In the genomic region with DNA sequence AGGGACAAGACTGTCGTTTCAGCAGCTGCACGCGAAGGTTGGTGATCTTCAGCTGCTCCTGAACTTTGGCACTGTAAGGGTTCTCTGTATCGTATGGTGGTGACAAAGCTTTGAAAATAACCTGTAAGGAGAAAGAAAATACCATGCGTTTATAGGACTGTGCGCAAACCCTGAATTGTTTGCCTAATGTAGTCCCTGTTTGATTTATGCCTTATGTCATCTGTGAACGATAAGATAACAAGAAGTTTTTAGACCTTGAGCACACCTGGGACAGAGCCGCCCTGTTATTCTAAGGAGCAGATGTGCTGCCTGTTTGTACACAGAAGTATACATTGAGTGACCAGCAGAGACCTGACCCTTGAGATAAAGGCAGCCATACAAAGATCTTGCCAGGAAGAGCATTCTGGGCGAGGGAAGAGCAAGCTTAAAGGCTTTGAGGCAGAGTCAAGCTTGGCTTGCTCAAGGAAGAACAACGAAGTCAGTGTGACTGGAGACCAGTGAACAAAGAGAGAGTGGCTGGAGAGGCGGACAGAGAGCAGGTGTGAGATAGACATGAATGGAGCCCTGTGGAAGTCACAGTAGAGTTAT, we compare ENCODE assay signal across 1 cellular context.
TF ChIP-seq lines count a peak whose summit lies in the region.

No MANE protein-coding gene starts in this region.

TF ChIP-seq in HepG2, 621 proteins besides CTCF, POLR2A, EP300 and RAD21 (continued from another document and continues in another):
- TF ChIP-seq HNF4G (IDR thresholded peaks at IDR 0.05; ENCODE audit: borderline replicate concordance, low read depth, low read length) (peak; percentile 44; the same call in 1 of the 2 replicates), HNF4G (CRISPR knock-in tag; IDR thresholded peaks at IDR 0.05; ENCODE audit: borderline replicate concordance, low read depth) (no peak), ZNF354B (CRISPR knock-in tag; IDR thresholded peaks at IDR 0.05) (no peak), ZBTB7A (CRISPR knock-in tag; IDR thresholded peaks at IDR 0.05) (no peak), FOXA1 (IDR thresholded peaks at IDR 0.05) (no peak), FOXA1 (CRISPR knock-in tag; IDR thresholded peaks at IDR 0.05) (peak; percentile 83), REPIN1 (CRISPR knock-in tag; IDR thresholded peaks at IDR 0.05; ENCODE audit: borderline replicate concordance, low read depth) (peak; percentile 62; the same call in 1 of the 2 replicates), ZNF550 (CRISPR knock-in tag; IDR thresholded peaks at IDR 0.05; ENCODE audit: borderline replicate concordance) (no peak), KLF16 (CRISPR knock-in tag; IDR thresholded peaks at IDR 0.05) (peak in 1 of 2 experiments; percentile 49; a peak in 1 of 4 replicates), ZBTB46 (CRISPR knock-in tag; IDR thresholded peaks at IDR 0.05; ENCODE audit: borderline replicate concordance) (no peak; the same call in 1 of the 2 replicates), ZBTB20 (CRISPR knock-in tag; IDR thresholded peaks at IDR 0.05; ENCODE audit: borderline replicate concordance, low read depth) (peak; percentile 53), RXRA (CRISPR knock-in tag; IDR thresholded peaks at IDR 0.05) (peak; percentile 54; the same call in 1 of the 2 replicates), SOX13 (IDR thresholded peaks at IDR 0.05) (peak; percentile 21; the same call in 1 of the 2 replicates), SOX13 (CRISPR knock-in tag; conservative IDR thresholded peaks at IDR 0.05 in 1 of 2, IDR thresholded peaks at IDR 0.05 in 1 of 2) (peak in 1 of 2 experiments; percentile 83; a peak in 2 of 4 replicates), ZSCAN30 (CRISPR knock-in tag; IDR thresholded peaks at IDR 0.05) (no peak), CREM (IDR thresholded peaks at IDR 0.05) (peak; percentile 74; the same call in 1 of the 2 replicates), CREM (CRISPR knock-in tag; IDR thresholded peaks at IDR 0.05) (no peak), ZBTB7B (CRISPR knock-in tag; IDR thresholded peaks at IDR 0.05) (peak; percentile 28; the same call in 1 of the 2 replicates), ZNF652 (CRISPR knock-in tag; IDR thresholded peaks at IDR 0.05; ENCODE audit: borderline replicate concordance, low read depth) (peak; percentile 16; the same call in 1 of the 2 replicates), RFX1 (IDR thresholded peaks at IDR 0.05) (no peak), FOXO1 (CRISPR knock-in tag; IDR thresholded peaks at IDR 0.05) (peak; percentile 54), MIXL1 (CRISPR knock-in tag; IDR thresholded peaks at IDR 0.05) (peak; percentile 59; the same call in 1 of the 2 replicates), FOXK2 (IDR thresholded peaks at IDR 0.05) (no peak), GATA4 (IDR thresholded peaks at IDR 0.05; ENCODE audit: borderline replicate concordance, low read depth) (peak; percentile 95), ZC3H4 (CRISPR knock-in tag; IDR thresholded peaks at IDR 0.05; ENCODE audit: borderline replicate concordance) (no peak), ZNF564 (CRISPR knock-in tag; IDR thresholded peaks at IDR 0.05) (no peak), YEATS4 (CRISPR knock-in tag; IDR thresholded peaks at IDR 0.05; ENCODE audit: borderline replicate concordance) (peak; percentile 21; the same call in 1 of the 2 replicates), PHF21A (CRISPR knock-in tag; IDR thresholded peaks at IDR 0.05) (peak; percentile 51), ZNF510 (CRISPR knock-in tag; IDR thresholded peaks at IDR 0.05; ENCODE audit: low read depth) (no peak), ELF3 (CRISPR knock-in tag; IDR thresholded peaks at IDR 0.05) (no peak), JDP2 (CRISPR knock-in tag; IDR thresholded peaks at IDR 0.05; ENCODE audit: borderline replicate concordance) (no peak), DPF2 (CRISPR knock-in tag; IDR thresholded peaks at IDR 0.05; ENCODE audit: borderline replicate concordance, low read depth) (peak; percentile 62), ZNF331 (CRISPR knock-in tag; IDR thresholded peaks at IDR 0.05) (peak; percentile 68), RXRB (CRISPR knock-in tag; IDR thresholded peaks at IDR 0.05; ENCODE audit: borderline replicate concordance) (peak; percentile 44), ZNF329 (CRISPR knock-in tag; IDR thresholded peaks at IDR 0.05; ENCODE audit: low read depth) (peak; percentile 72; the same call in 1 of the 2 replicates), ZFAT (CRISPR knock-in tag; conservative IDR thresholded peaks at IDR 0.05) (no peak), NFYB (CRISPR knock-in tag; IDR thresholded peaks at IDR 0.05) (0 out of 2 replicates have a peak, but pooled peaks have one; percentile 6), RARA (CRISPR knock-in tag; IDR thresholded peaks at IDR 0.05) (peak; percentile 10; the same call in 1 of the 2 replicates)
- TF ChIP-seq, protein P1, sequence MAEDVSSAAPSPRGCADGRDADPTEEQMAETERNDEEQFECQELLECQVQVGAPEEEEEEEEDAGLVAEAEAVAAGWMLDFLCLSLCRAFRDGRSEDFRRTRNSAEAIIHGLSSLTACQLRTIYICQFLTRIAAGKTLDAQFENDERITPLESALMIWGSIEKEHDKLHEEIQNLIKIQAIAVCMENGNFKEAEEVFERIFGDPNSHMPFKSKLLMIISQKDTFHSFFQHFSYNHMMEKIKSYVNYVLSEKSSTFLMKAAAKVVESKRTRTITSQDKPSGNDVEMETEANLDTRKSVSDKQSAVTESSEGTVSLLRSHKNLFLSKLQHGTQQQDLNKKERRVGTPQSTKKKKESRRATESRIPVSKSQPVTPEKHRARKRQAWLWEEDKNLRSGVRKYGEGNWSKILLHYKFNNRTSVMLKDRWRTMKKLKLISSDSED (CRISPR knock-in tag; IDR thresholded peaks at IDR 0.05), result no peak
- TF ChIP-seq, protein P2, sequence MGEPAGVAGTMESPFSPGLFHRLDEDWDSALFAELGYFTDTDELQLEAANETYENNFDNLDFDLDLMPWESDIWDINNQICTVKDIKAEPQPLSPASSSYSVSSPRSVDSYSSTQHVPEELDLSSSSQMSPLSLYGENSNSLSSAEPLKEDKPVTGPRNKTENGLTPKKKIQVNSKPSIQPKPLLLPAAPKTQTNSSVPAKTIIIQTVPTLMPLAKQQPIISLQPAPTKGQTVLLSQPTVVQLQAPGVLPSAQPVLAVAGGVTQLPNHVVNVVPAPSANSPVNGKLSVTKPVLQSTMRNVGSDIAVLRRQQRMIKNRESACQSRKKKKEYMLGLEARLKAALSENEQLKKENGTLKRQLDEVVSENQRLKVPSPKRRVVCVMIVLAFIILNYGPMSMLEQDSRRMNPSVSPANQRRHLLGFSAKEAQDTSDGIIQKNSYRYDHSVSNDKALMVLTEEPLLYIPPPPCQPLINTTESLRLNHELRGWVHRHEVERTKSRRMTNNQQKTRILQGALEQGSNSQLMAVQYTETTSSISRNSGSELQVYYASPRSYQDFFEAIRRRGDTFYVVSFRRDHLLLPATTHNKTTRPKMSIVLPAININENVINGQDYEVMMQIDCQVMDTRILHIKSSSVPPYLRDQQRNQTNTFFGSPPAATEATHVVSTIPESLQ (CRISPR knock-in tag; conservative IDR thresholded peaks at IDR 0.05), result no peak
- TF ChIP-seq, protein P3, sequence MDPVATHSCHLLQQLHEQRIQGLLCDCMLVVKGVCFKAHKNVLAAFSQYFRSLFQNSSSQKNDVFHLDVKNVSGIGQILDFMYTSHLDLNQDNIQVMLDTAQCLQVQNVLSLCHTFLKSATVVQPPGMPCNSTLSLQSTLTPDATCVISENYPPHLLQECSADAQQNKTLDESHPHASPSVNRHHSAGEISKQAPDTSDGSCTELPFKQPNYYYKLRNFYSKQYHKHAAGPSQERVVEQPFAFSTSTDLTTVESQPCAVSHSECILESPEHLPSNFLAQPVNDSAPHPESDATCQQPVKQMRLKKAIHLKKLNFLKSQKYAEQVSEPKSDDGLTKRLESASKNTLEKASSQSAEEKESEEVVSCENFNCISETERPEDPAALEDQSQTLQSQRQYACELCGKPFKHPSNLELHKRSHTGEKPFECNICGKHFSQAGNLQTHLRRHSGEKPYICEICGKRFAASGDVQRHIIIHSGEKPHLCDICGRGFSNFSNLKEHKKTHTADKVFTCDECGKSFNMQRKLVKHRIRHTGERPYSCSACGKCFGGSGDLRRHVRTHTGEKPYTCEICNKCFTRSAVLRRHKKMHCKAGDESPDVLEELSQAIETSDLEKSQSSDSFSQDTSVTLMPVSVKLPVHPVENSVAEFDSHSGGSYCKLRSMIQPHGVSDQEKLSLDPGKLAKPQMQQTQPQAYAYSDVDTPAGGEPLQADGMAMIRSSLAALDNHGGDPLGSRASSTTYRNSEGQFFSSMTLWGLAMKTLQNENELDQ (CRISPR knock-in tag; IDR thresholded peaks at IDR 0.05; ENCODE audit: borderline replicate concordance), result no peak
- TF ChIP-seq, protein P4, sequence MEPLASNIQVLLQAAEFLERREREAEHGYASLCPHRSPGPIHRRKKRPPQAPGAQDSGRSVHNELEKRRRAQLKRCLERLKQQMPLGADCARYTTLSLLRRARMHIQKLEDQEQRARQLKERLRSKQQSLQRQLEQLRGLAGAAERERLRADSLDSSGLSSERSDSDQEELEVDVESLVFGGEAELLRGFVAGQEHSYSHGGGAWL (CRISPR knock-in tag; IDR thresholded peaks at IDR 0.05), result no peak
- TF ChIP-seq, protein P5, sequence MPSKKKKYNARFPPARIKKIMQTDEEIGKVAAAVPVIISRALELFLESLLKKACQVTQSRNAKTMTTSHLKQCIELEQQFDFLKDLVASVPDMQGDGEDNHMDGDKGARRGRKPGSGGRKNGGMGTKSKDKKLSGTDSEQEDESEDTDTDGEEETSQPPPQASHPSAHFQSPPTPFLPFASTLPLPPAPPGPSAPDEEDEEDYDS (CRISPR knock-in tag; IDR thresholded peaks at IDR 0.05), result no peak
- TF ChIP-seq, protein P6, sequence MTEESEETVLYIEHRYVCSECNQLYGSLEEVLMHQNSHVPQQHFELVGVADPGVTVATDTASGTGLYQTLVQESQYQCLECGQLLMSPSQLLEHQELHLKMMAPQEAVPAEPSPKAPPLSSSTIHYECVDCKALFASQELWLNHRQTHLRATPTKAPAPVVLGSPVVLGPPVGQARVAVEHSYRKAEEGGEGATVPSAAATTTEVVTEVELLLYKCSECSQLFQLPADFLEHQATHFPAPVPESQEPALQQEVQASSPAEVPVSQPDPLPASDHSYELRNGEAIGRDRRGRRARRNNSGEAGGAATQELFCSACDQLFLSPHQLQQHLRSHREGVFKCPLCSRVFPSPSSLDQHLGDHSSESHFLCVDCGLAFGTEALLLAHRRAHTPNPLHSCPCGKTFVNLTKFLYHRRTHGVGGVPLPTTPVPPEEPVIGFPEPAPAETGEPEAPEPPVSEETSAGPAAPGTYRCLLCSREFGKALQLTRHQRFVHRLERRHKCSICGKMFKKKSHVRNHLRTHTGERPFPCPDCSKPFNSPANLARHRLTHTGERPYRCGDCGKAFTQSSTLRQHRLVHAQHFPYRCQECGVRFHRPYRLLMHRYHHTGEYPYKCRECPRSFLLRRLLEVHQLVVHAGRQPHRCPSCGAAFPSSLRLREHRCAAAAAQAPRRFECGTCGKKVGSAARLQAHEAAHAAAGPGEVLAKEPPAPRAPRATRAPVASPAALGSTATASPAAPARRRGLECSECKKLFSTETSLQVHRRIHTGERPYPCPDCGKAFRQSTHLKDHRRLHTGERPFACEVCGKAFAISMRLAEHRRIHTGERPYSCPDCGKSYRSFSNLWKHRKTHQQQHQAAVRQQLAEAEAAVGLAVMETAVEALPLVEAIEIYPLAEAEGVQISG (CRISPR knock-in tag; IDR thresholded peaks at IDR 0.05), result peak; percentile 52; the same call in 1 of the 2 replicates
- TF ChIP-seq, protein P7, sequence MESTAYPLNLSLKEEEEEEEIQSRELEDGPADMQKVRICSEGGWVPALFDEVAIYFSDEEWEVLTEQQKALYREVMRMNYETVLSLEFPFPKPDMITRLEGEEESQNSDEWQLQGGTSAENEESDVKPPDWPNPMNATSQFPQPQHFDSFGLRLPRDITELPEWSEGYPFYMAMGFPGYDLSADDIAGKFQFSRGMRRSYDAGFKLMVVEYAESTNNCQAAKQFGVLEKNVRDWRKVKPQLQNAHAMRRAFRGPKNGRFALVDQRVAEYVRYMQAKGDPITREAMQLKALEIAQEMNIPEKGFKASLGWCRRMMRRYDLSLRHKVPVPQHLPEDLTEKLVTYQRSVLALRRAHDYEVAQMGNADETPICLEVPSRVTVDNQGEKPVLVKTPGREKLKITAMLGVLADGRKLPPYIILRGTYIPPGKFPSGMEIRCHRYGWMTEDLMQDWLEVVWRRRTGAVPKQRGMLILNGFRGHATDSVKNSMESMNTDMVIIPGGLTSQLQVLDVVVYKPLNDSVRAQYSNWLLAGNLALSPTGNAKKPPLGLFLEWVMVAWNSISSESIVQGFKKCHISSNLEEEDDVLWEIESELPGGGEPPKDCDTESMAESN (CRISPR knock-in tag; conservative IDR thresholded peaks at IDR 0.05), result peak; percentile 71
- TF ChIP-seq, protein P8, sequence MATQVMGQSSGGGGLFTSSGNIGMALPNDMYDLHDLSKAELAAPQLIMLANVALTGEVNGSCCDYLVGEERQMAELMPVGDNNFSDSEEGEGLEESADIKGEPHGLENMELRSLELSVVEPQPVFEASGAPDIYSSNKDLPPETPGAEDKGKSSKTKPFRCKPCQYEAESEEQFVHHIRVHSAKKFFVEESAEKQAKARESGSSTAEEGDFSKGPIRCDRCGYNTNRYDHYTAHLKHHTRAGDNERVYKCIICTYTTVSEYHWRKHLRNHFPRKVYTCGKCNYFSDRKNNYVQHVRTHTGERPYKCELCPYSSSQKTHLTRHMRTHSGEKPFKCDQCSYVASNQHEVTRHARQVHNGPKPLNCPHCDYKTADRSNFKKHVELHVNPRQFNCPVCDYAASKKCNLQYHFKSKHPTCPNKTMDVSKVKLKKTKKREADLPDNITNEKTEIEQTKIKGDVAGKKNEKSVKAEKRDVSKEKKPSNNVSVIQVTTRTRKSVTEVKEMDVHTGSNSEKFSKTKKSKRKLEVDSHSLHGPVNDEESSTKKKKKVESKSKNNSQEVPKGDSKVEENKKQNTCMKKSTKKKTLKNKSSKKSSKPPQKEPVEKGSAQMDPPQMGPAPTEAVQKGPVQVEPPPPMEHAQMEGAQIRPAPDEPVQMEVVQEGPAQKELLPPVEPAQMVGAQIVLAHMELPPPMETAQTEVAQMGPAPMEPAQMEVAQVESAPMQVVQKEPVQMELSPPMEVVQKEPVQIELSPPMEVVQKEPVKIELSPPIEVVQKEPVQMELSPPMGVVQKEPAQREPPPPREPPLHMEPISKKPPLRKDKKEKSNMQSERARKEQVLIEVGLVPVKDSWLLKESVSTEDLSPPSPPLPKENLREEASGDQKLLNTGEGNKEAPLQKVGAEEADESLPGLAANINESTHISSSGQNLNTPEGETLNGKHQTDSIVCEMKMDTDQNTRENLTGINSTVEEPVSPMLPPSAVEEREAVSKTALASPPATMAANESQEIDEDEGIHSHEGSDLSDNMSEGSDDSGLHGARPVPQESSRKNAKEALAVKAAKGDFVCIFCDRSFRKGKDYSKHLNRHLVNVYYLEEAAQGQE (IDR thresholded peaks at IDR 0.05; ENCODE audit: borderline replicate concordance in 1 of 2, low read depth in 1 of 2, low read length in 2 of 2), result 0 out of 4 replicates have a peak, but pooled peaks of 1 of the 2 experiments have one; percentile 16
